6 cellular contexts compared by ENCODE assay signal in the genomic region with DNA sequence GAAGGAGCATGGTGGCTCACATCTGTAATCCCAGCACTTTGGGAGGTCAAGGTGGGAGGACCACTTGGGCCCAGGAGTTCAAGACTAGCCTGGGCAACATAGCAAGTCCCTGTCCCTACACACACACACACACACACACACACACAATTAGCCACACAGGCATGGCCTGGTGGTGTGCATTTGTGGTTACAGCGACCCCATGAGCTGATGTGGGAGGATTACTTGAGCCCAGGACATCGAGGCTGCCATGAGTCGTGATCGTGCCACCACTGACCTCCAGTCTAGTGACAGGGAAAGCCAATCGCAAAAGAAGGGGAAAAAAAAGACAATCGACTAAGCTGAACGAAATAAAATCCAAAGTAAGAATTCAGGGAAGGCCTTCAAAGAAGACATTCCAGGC.
"Had no signal": no experiment of that assay in that cellular context is flagged by ENCODE, and none has a peak within 500 bp of the region (broad histone marks: within the 10 kb centered on the region; RNA-seq: fewer than 3 reads in every experiment).

No MANE protein-coding gene starts in this region.

- H3K36me3 ChIP-seq: HAP-1 had no signal

- ATAC-seq: GM23338, K562 had no signal

- H3K4me1 Mint-ChIP-seq: GM23338 had no signal

- H3K4me2 ChIP-seq: GM23338 had no signal

- H3K4me3 ChIP-seq: GM23338, HAP-1, K562 had no signal

- H2AFZ ChIP-seq: GM23338 had no signal

- FAIRE-seq: HTR-8/SVneo, K562 had no signal

- DNase-seq: H7, IMR-90 had no signal

- H3K27ac Mint-ChIP-seq: GM23338 had no signal

- H3K4me1 ChIP-seq: HAP-1 had no signal

- H3K4me3 Mint-ChIP-seq: GM23338 had no signal
